In genomic region chr11:109036011-109036410, GRCh38 we compare ENCODE assay signal across 14 cellular contexts.
DNase-seq lines count a peak whose midpoint lies in the region; ATAC-seq and TF ChIP-seq lines count a peak whose summit lies in the region.
"Had no signal": no experiment of that assay in that cellular context is flagged by ENCODE, and none has a peak within 500 bp of the region (broad histone marks: within the 10 kb centered on the region; RNA-seq: fewer than 3 reads in every experiment).

No MANE protein-coding gene starts in this region.

- WGBS in mesendoderm (ENCODE audit: extremely low coverage, insufficient coverage, low lambda C conversion rate) = no CpG with 5 or more reads among the region's 2 CpGs

- no peaks in the 10 kb centered on the region; the same call in 1 of the 2 replicates for H3K9me3 Mint-ChIP-seq in HFFc6

- peaks cover 5% of the 10 kb centered on the region; the same call in 1 of the 2 replicates for H3K36me3 Mint-ChIP-seq in HFFc6 (ENCODE audit: low read depth)
- H3K36me3 Mint-ChIP-seq: CD4-positive, CD25-positive, alpha-beta regulatory T cell had no signal

- H3K79me1 ChIP-seq in mesendoderm (ENCODE audit: low read length) = no peaks in the 10 kb centered on the region

- H3K4me1 ChIP-seq in mesendoderm (ENCODE audit: control insufficient read depth, low read depth, low read length) = no peaks in the 10 kb centered on the region
- H3K4me1 ChIP-seq: BLaER1 treated with 17β-estradiol and CSF1 and Interleukin-3, amounts not matched to agents 10 nM and 100 nM had no signal

- H4K8ac ChIP-seq in mesendoderm (ENCODE audit: low read depth, low read length) = no peak overlapping the region

- no peak overlapping the region for H3K4me2 ChIP-seq in mesendoderm (ENCODE audit: low read length)
- H3K4me2 ChIP-seq: BLaER1 treated with 17β-estradiol and CSF1 and Interleukin-3, amounts not matched to agents 10 nM and 100 nM had no signal

- H3K27ac Mint-ChIP-seq in HFFc6 = peak overlapping the region; percentile 65
- H3K27ac Mint-ChIP-seq: CD4-positive, CD25-positive, alpha-beta regulatory T cell had no signal

- H3K18ac ChIP-seq in mesendoderm (ENCODE audit: low read length) = no peak overlapping the region

- H3K4me1 Mint-ChIP-seq in HFFc6 (ENCODE audit: low read depth) = peaks cover 77% of the 10 kb centered on the region
- H3K4me1 Mint-ChIP-seq: CD4-positive, CD25-positive, alpha-beta regulatory T cell had no signal

- H3K79me2 ChIP-seq in mesendoderm (ENCODE audit: control insufficient read depth, insufficient read depth, low read length) = no peaks in the 10 kb centered on the region

- no peaks in the 10 kb centered on the region for H3K36me3 ChIP-seq in mesendoderm (ENCODE audit: control insufficient read depth, insufficient read depth, low read length)
- H3K36me3 ChIP-seq: BLaER1 treated with 17β-estradiol and CSF1 and Interleukin-3, amounts not matched to agents 10 nM and 100 nM had no signal

- H3K27me3 Mint-ChIP-seq in HFFc6 (ENCODE audit: insufficient read depth) = no peaks in the 10 kb centered on the region
- H3K27me3 Mint-ChIP-seq: CD4-positive, CD25-positive, alpha-beta regulatory T cell had no signal

- no peak overlapping the region for H2AK5ac ChIP-seq in mesendoderm (ENCODE audit: low read length)

- H3K27ac ChIP-seq in mesendoderm (ENCODE audit: low read depth, low read length) = no peak overlapping the region
- H3K27ac ChIP-seq: BLaER1 treated with 17β-estradiol and CSF1 and Interleukin-3, amounts not matched to agents 10 nM and 100 nM had no signal

- H2BK120ac ChIP-seq in mesendoderm (ENCODE audit: low read depth, low read length) = no peak overlapping the region

- H3K4me3 Mint-ChIP-seq in HFFc6 = no peak overlapping the region
- H3K4me3 Mint-ChIP-seq: CD4-positive, CD25-positive, alpha-beta regulatory T cell had no signal

- H4K5ac ChIP-seq in mesendoderm (ENCODE audit: low read length) = no peak overlapping the region

- ATAC-seq in GM21381 (IDR thresholded peaks at IDR 0.05; ENCODE audit: unreplicated experiment) (no peak), HG03025 (IDR thresholded peaks at IDR 0.05; ENCODE audit: low FRiP score, unreplicated experiment) (no peak)
- ATAC-seq: HepG2 had no signal

- H3K9ac ChIP-seq in mesendoderm (ENCODE audit: low read length) = no peak overlapping the region
- H3K9ac ChIP-seq: BLaER1 treated with 17β-estradiol and CSF1 and Interleukin-3, amounts not matched to agents 10 nM and 100 nM had no signal

- H2BK15ac ChIP-seq in mesendoderm (replicated peaks; ENCODE audit: low read depth) = no peak overlapping the region

- no peak overlapping the region for H3K4ac ChIP-seq in mesendoderm (ENCODE audit: low read depth, low read length)

- TF ChIP-seq CTCF in HFFc6 (IDR thresholded peaks at IDR 0.05) = no peak

- no peak overlapping the region for H2BK5ac ChIP-seq in mesendoderm (ENCODE audit: low read length)

- no peak overlapping the region for H3K56ac ChIP-seq in mesendoderm (ENCODE audit: low read length)

- DNase-seq in ELF-1 (ENCODE audit: low read depth, low spot score) = peak; percentile 61
- DNase-seq in HFFc6 = no peak
- peak; percentile 25 for DNase-seq in astrocyte of the hippocampus (ENCODE audit: low read depth, low spot score)
- DNase-seq in mesendoderm = peak; percentile 48
- DNase-seq in NK-92 treated with Interleukin-12 subunit alpha and Interleukin-12 subunit beta, amount 100 ng/mL, for 24 hours (lab: John Stamatoyannopoulos, UW) = no peak
- no peak for DNase-seq in NCI-H1092 treated with DMSO at 0.1 percent for 48 hours (lab: John Stamatoyannopoulos, UW)
- DNase-seq: ACHN; Calu3; CD4-positive, CD25-positive, alpha-beta regulatory T cell; DMS 273 treated with DMSO at 0.1 percent for 48 hours had no signal

- no peak overlapping the region for H3K23ac ChIP-seq in mesendoderm (ENCODE audit: low read length)

- no peaks in the 10 kb centered on the region for H3K27me3 ChIP-seq in mesendoderm (ENCODE audit: insufficient read depth, low read length, poor library complexity)
- H3K27me3 ChIP-seq: BLaER1 treated with 17β-estradiol and CSF1 and Interleukin-3, amounts not matched to agents 10 nM and 100 nM had no signal

- H3K4me3 ChIP-seq in mesendoderm (ENCODE audit: low read length) = no peak overlapping the region
- H3K4me3 ChIP-seq: BLaER1 treated with 17β-estradiol and CSF1 and Interleukin-3, amounts not matched to agents 10 nM and 100 nM had no signal

Comparison
In these comparisons a context has a peak if more than half of its experiments do, and no peak if none do; other contexts are left out.
1. DNase-seq: peak in ELF-1 (single experiment), astrocyte of the hippocampus (single experiment) and mesendoderm (single experiment); none in HFFc6 (single experiment), NK-92 treated with Interleukin-12 subunit alpha and Interleukin-12 subunit beta, amount 100 ng/mL, for 24 hours (single experiment) and NCI-H1092 treated with DMSO at 0.1 percent for 48 hours (single experiment).